Comparison of ENCODE assay signal across 2 cellular contexts in genomic region chr7:73702226-73702625, GRCh38.
A peak's percentile ranks its signal among the peaks of the same experiment; 100 is the strongest.
TF ChIP-seq lines count a peak whose summit lies in the region.

No MANE protein-coding gene starts in this region.

TF ChIP-seq in A549, 52 proteins besides CTCF, POLR2A, EP300 and RAD21:
- TF ChIP-seq RARB (CRISPR knock-in tag; IDR thresholded peaks at IDR 0.05) (no peak), FOSL2 (IDR thresholded peaks at IDR 0.05) (no peak), FOSL2 (CRISPR knock-in tag; IDR thresholded peaks at IDR 0.05) (peak; percentile 26)

TF ChIP-seq in HCT116, 20 proteins besides CTCF, POLR2A, EP300 and RAD21:
- TF ChIP-seq SP1 (IDR thresholded peaks at IDR 0.05; ENCODE audit: low read depth) (no peak), ZFX (IDR thresholded peaks at IDR 0.05) (no peak), EZH2phosphoT487 (IDR thresholded peaks at IDR 0.05; ENCODE audit: borderline replicate concordance) (no peak), SRF (IDR thresholded peaks at IDR 0.05; ENCODE audit: low read depth) (no peak), JUND (IDR thresholded peaks at IDR 0.05) (no peak), FOSL1 (IDR thresholded peaks at IDR 0.05; ENCODE audit: low read depth) (no peak), EGR1 (IDR thresholded peaks at IDR 0.05; ENCODE audit: low read depth) (no peak), CEBPB (IDR thresholded peaks at IDR 0.05; ENCODE audit: low read depth) (no peak), ZNF274 (IDR thresholded peaks at IDR 0.05; ENCODE audit: low read depth, low read length) (no peak)
- TF ChIP-seq, protein P1, sequence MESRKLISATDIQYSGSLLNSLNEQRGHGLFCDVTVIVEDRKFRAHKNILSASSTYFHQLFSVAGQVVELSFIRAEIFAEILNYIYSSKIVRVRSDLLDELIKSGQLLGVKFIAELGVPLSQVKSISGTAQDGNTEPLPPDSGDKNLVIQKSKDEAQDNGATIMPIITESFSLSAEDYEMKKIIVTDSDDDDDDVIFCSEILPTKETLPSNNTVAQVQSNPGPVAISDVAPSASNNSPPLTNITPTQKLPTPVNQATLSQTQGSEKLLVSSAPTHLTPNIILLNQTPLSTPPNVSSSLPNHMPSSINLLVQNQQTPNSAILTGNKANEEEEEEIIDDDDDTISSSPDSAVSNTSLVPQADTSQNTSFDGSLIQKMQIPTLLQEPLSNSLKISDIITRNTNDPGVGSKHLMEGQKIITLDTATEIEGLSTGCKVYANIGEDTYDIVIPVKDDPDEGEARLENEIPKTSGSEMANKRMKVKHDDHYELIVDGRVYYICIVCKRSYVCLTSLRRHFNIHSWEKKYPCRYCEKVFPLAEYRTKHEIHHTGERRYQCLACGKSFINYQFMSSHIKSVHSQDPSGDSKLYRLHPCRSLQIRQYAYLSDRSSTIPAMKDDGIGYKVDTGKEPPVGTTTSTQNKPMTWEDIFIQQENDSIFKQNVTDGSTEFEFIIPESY (IDR thresholded peaks at IDR 0.05; ENCODE audit: extremely low read depth, insufficient replicate concordance, low read length): no peak
